Comparison of ENCODE assay signal across 8 cellular contexts in genomic region chr1:95041491-95042165, GRCh38. TPM values are rescaled to one million over a fixed set of nuclear protein-coding genes. Genes with fewer than 3 reads are reported as not detected.
A peak's percentile ranks its signal among the peaks of the same experiment; 100 is the strongest.
DNase-seq lines count a peak whose midpoint lies in the region; FAIRE-seq and TF ChIP-seq lines count a peak whose summit lies in the region.

No MANE protein-coding gene starts in this region.

- peak; percentile 78 for FAIRE-seq in astrocyte (lab: Jason Lieb, UNC)

- TF ChIP-seq CTCF in HFF-Myc (IDR thresholded peaks at IDR 0.05; ENCODE audit: low read depth, low read length, missing control alignments) (peak; percentile 72), astrocyte (IDR thresholded peaks at IDR 0.05; ENCODE audit: insufficient read depth, low read depth, low read length) (peak; percentile 95)

- H3K9me3 ChIP-seq in astrocyte (ENCODE audit: insufficient read depth, low read depth, low read length), result no peaks in the 10 kb centered on the region

- H3K27me3 ChIP-seq in astrocyte (ENCODE audit: insufficient read depth, low read length), result no peaks in the 10 kb centered on the region

- in situ Hi-C loops in G401 (cut with HindIII; ENCODE audit: low sequenced_read_pairs), result no loop called here

- no peaks in the 10 kb centered on the region for H3K27me3 Mint-ChIP-seq in astrocyte (ENCODE audit: low read depth, unreplicated experiment)

- no peaks in the 10 kb centered on the region for H3K36me3 Mint-ChIP-seq in astrocyte (ENCODE audit: low read depth, unreplicated experiment)

- H3K4me1 Mint-ChIP-seq in astrocyte (ENCODE audit: low read depth, unreplicated experiment), result peaks cover 6% of the 10 kb centered on the region

- peaks cover 5% of the 10 kb centered on the region for H3K79me2 ChIP-seq in astrocyte (ENCODE audit: insufficient read depth, low read length)

- no peaks in the 10 kb centered on the region for H3K9me3 Mint-ChIP-seq in astrocyte (ENCODE audit: unreplicated experiment)

- peak overlapping the region; percentile 56 for H3K4me3 Mint-ChIP-seq in astrocyte (ENCODE audit: unreplicated experiment)

- peaks cover 16% of the 10 kb centered on the region for H3K4me1 ChIP-seq in astrocyte (ENCODE audit: insufficient read depth, low read length)

- no peak overlapping the region for H3K27ac ChIP-seq in astrocyte (ENCODE audit: low read depth, low read length)

- H2AFZ ChIP-seq in astrocyte (ENCODE audit: low read depth, low read length), result no peak overlapping the region

- H3K9ac ChIP-seq in astrocyte (ENCODE audit: low read length), result peak overlapping the region; percentile 16

- H4K20me1 ChIP-seq in astrocyte (ENCODE audit: insufficient read depth, low read length), result peaks cover 4% of the 10 kb centered on the region

- DNase-seq in G401 (ENCODE audit: low spot score) (peak; percentile 87), HFF-Myc (ENCODE audit: extremely low read depth, low read depth) (peak; percentile 70), NCI-H2196 (lab: John Stamatoyannopoulos, UW; ENCODE audit: unreplicated experiment) (peak; percentile 64), astrocyte (ENCODE audit: low read depth) (peak; percentile 78), hepatic stellate cell (ENCODE audit: low spot score) (peak; percentile 63), smooth muscle cell of the brain vasculature (ENCODE audit: low read depth, low spot score) (peak; percentile 69)
- no peak for DNase-seq in activated effector memory CD4-positive, alpha-beta T cell treated with anti-CD3 and anti-CD28 coated beads, Interleukin-2, amount 50 U/mL, for 16 hours
- no peak for DNase-seq in activated effector memory CD4-positive, alpha-beta T cell treated with Interleukin-2 at 50 U/mL for 16 hours

- H3K4me3 ChIP-seq in HFF-Myc (replicated peaks; ENCODE audit: low read depth, low read length), result no peak overlapping the region
- H3K4me3 ChIP-seq in astrocyte (ENCODE audit: insufficient read depth, low read depth, low read length), result no peak overlapping the region

- no peak overlapping the region for H3K4me2 ChIP-seq in astrocyte (ENCODE audit: low read length)

- no peak overlapping the region for H3K27ac Mint-ChIP-seq in astrocyte (ENCODE audit: unreplicated experiment)

- no peaks in the 10 kb centered on the region for H3K36me3 ChIP-seq in astrocyte (ENCODE audit: insufficient read depth, low read length)

RNA-seq across cellular contexts. Expression of gene ALG14, which starts 31.1 kb away (rescaled TPM):
- 1.8 and 2.5 TPM in 2 replicates for total RNA-seq in G401 (2014; rRNA removed; shearing (Covaris generic))
- 6.9 and 8.1 TPM in 2 replicates for total RNA-seq in astrocyte

Comparison
In these comparisons a context has a peak if more than half of its experiments do, and no peak if none do; other contexts are left out.
1. DNase-seq: peak in G401 (single experiment), HFF-Myc (single experiment), NCI-H2196 (single experiment), astrocyte (single experiment), hepatic stellate cell (single experiment) and smooth muscle cell of the brain vasculature (single experiment); none in activated effector memory CD4-positive, alpha-beta T cell treated with anti-CD3 and anti-CD28 coated beads, Interleukin-2, amount 50 U/mL, for 16 hours (single experiment) and activated effector memory CD4-positive, alpha-beta T cell treated with Interleukin-2 at 50 U/mL for 16 hours (single experiment).